In genomic region chr22:23913661-23914353, GRCh38 we compare ENCODE assay signal across 8 cellular contexts. TPM values are rescaled to one million over a fixed set of nuclear protein-coding genes. Genes with fewer than 3 reads are reported as not detected.
A peak's percentile ranks its signal among the peaks of the same experiment; 100 is the strongest.
DNase-seq lines count a peak whose midpoint lies in the region; ATAC-seq and FAIRE-seq lines count a peak whose summit lies in the region.

No MANE protein-coding gene starts in this region.

- ATAC-seq in GM21381 (IDR thresholded peaks at IDR 0.05; ENCODE audit: unreplicated experiment), result peak; percentile 98

- WGBS in mesenchymal stem cell, result 1% methylated on average over 28 of the region's 44 CpGs

- H3K4me1 ChIP-seq in endocrine pancreas (ENCODE audit: control insufficient read depth, insufficient read depth, low read length) (no peaks in the 10 kb centered on the region), mesenchymal stem cell (ENCODE audit: control insufficient read depth, insufficient read depth, low read depth, low read length) (peaks cover 2% of the 10 kb centered on the region)

- H2AFZ ChIP-seq in mesenchymal stem cell (ENCODE audit: low read depth, low read length), result no peak overlapping the region

- H2BK5ac ChIP-seq in mesenchymal stem cell (ENCODE audit: low read depth, low read length, poor library complexity, severe bottlenecking), result no peak overlapping the region

- peak overlapping the region; percentile 79 for H4K91ac ChIP-seq in mesenchymal stem cell (ENCODE audit: low read length)

- H3K9me3 ChIP-seq in endocrine pancreas (ENCODE audit: control insufficient read depth, low read length), result no peaks in the 10 kb centered on the region
- no peaks in the 10 kb centered on the region for H3K9me3 ChIP-seq in mesenchymal stem cell (ENCODE audit: control insufficient read depth, low read length)

- no peak overlapping the region for H2BK15ac ChIP-seq in mesenchymal stem cell (ENCODE audit: low read depth, poor library complexity, severe bottlenecking)

- H3K9ac ChIP-seq in endocrine pancreas (ENCODE audit: control insufficient read depth, insufficient read depth, low read length) (peak overlapping the region; percentile 76), mesenchymal stem cell (ENCODE audit: low read length) (peak overlapping the region; percentile 95)

- H3K79me1 ChIP-seq in mesenchymal stem cell (replicated peaks; ENCODE audit: low read length, poor library complexity, severe bottlenecking), result peaks cover 2% of the 10 kb centered on the region

- DNase-seq in COR-L47 (lab: John Stamatoyannopoulos, UW), result peak; percentile 100
- peak; percentile 94 for DNase-seq in HTR-8/SVneo (ENCODE audit: insufficient read length, low spot score)
- peak; percentile 99 for DNase-seq in NOMO-1 treated with DMSO at 0.1 percent for 48 hours (lab: John Stamatoyannopoulos, UW; ENCODE audit: unreplicated experiment)
- DNase-seq in activated CD8-positive, alpha-beta memory T cell treated with anti-CD3 and anti-CD28 coated beads, Interleukin-2, amount 50 U/mL, for 1 hour (ENCODE audit: extremely low read depth), result peak; percentile 93
- DNase-seq in mesenchymal stem cell, result peak; percentile 99
- DNase-seq in stimulated activated CD8-positive, alpha-beta memory T cell treated with anti-CD3 and anti-CD28 coated beads, Interleukin-12 subunit alpha, Interleukin-12 subunit beta, amount 100 ng/mL, for 24 hours (ENCODE audit: extremely low read depth), result peak; percentile 99

- H3K27me3 ChIP-seq in endocrine pancreas (ENCODE audit: control insufficient read depth, insufficient read depth, low read length), result no peaks in the 10 kb centered on the region
- H3K27me3 ChIP-seq in mesenchymal stem cell (ENCODE audit: control insufficient read depth in 1 of 2, insufficient read depth in 1 of 2, low read length in 2 of 2), result no peaks in the 10 kb centered on the region

- peak overlapping the region; percentile 72 to 90 for H3K18ac ChIP-seq in mesenchymal stem cell (ENCODE audit: low read depth in 1 of 2, low read length in 2 of 2)

- no peak overlapping the region for H2AK5ac ChIP-seq in mesenchymal stem cell (ENCODE audit: low read length, severe bottlenecking)

- H3K14ac ChIP-seq in mesenchymal stem cell (ENCODE audit: low read length in 2 of 2), result no peak overlapping the region

- peak overlapping the region; percentile 16 to 77 for H3K4ac ChIP-seq in mesenchymal stem cell (ENCODE audit: low read depth in 1 of 2, low read length in 2 of 2)

- FAIRE-seq in HTR-8/SVneo (lab: Jason Lieb, UNC), result peak; percentile 83

- peak overlapping the region; percentile 89 for H3K27ac ChIP-seq in mesenchymal stem cell (ENCODE audit: low read length, poor library complexity, severe bottlenecking)

- H3K23ac ChIP-seq in mesenchymal stem cell (ENCODE audit: low read length in 2 of 2), result no peak overlapping the region

- H2BK12ac ChIP-seq in mesenchymal stem cell (ENCODE audit: low read length in 2 of 2), result no peak overlapping the region

- peak overlapping the region; percentile 40 for H3K4me3 ChIP-seq in endocrine pancreas (ENCODE audit: control insufficient read depth, insufficient read depth, low read length)
- H3K4me3 ChIP-seq in mesenchymal stem cell (ENCODE audit: insufficient read depth in 1 of 2, low read depth in 1 of 2, low read length in 2 of 2), result peak overlapping the region; percentile 58 to 91

- peak overlapping the region; percentile 66 for H3K4me2 ChIP-seq in mesenchymal stem cell (ENCODE audit: low read length, poor library complexity, severe bottlenecking)

- H4K8ac ChIP-seq in mesenchymal stem cell (ENCODE audit: low read length), result peak overlapping the region; percentile 93

- no peak overlapping the region for H2BK120ac ChIP-seq in mesenchymal stem cell (ENCODE audit: low read depth, low read length)

- H3K36me3 ChIP-seq in endocrine pancreas (ENCODE audit: control insufficient read depth, insufficient read depth, low read length), result no peaks in the 10 kb centered on the region
- H3K36me3 ChIP-seq in mesenchymal stem cell (ENCODE audit: control insufficient read depth in 1 of 2, insufficient read depth in 2 of 2, low read depth in 1 of 2, low read length in 2 of 2), result no peaks in the 10 kb centered on the region

RNA-seq across cellular contexts. Expression of gene MIF, which starts 19.6 kb away (rescaled TPM):
- 908 TPM for polyA plus RNA-seq in mesenchymal stem cell (2013, experiment 1 of 2)
- 993 TPM for polyA plus RNA-seq in mesenchymal stem cell (2013, experiment 2 of 2)

RNA-seq across cellular contexts. Expression of gene GSTT2B, which starts 47.2 kb away (rescaled TPM):
- 3.9 TPM for polyA plus RNA-seq in mesenchymal stem cell (2013, experiment 1 of 2)
- 3.6 TPM for polyA plus RNA-seq in mesenchymal stem cell (2013, experiment 2 of 2)

RNA-seq across cellular contexts. Expression of gene DDTL, which starts 52.9 kb away (rescaled TPM):
- 1.4 TPM for polyA plus RNA-seq in mesenchymal stem cell (2013, experiment 1 of 2)
- 1.2 TPM for polyA plus RNA-seq in mesenchymal stem cell (2013, experiment 2 of 2)

RNA-seq across cellular contexts. Expression of gene SLC2A11, which starts 56.1 kb away (rescaled TPM):
- polyA plus RNA-seq in mesenchymal stem cell (2013, experiment 1 of 2), result 15.5 TPM
- 15.6 TPM for polyA plus RNA-seq in mesenchymal stem cell (2013, experiment 2 of 2)

Comparison
In these comparisons a context has a peak if more than half of its experiments do, and no peak if none do; other contexts are left out.
1. Peak in every context shown above with its lines: DNase-seq, ATAC-seq, H3K4me3 ChIP-seq and H3K27ac ChIP-seq.